In the genomic region with DNA sequence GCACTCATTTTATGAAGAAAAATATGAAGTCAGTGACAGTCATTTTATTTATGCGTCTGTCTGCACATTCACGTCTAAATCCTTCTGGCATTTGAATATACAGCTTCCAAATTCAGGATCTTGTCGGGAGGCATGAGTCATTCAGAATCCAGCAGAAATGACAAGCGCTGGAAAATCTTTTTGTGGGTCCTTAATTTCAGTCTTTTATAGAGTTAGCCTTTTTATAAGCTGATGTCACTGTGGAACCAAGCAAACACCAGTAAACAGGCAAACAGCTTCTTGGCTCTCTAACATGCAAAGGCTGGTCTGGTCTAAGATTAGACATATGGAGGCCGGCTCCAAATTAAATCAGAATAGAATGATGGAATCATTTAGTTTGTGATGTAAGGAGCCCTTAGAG, we compare ENCODE assay signal across 20 cellular contexts.
"Had no signal": no experiment of that assay in that cellular context is flagged by ENCODE, and none has a peak within 500 bp of the region (broad histone marks: within the 10 kb centered on the region; RNA-seq: fewer than 3 reads in every experiment).

No MANE protein-coding gene starts in this region.

- FAIRE-seq: HTR-8/SVneo, K562 had no signal

- H3K27ac Mint-ChIP-seq: IgD-negative memory B cell had no signal

- H3K4me1 Mint-ChIP-seq: IgD-negative memory B cell had no signal

- ATAC-seq: K562, Panc1, Right ventricle myocardium inferior, SK-N-SH treated with all-trans-retinoic acid at 6 μM for 48 hours had no signal

- H3K27me3 Mint-ChIP-seq: IgD-negative memory B cell had no signal

- H3K4me3 Mint-ChIP-seq: IgD-negative memory B cell had no signal

- H3K36me3 Mint-ChIP-seq: IgD-negative memory B cell had no signal

- DNase-seq: NCI-H1092 treated with DMSO at 0.1 percent for 48 hours, NCI-H1436, NCI-H187, NCI-H2029, NCI-H2081 treated with DMSO at 0.1 percent for 48 hours, NCI-H2171, NCI-H226, NCI-H446, NCI-H510A, NCI-H524 treated with DMSO at 0.1 percent for 48 hours, NCI-H69, NCI-H774, SHP77 treated with DMSO at 0.1 percent for 48 hours, SJCRH30 had no signal
